In genomic region chr3:113035387-113035982, GRCh38 we compare ENCODE assay signal across 8 cellular contexts. TPM values are rescaled to one million over a fixed set of nuclear protein-coding genes. Genes with fewer than 3 reads are reported as not detected.
DNase-seq lines count a peak whose midpoint lies in the region; ATAC-seq and TF ChIP-seq lines count a peak whose summit lies in the region.

No MANE protein-coding gene starts in this region.

- ATAC-seq in HG02642 (IDR thresholded peaks at IDR 0.05; ENCODE audit: poor library complexity, unreplicated experiment) = peak; percentile 94

- peak; percentile 82 for TF ChIP-seq CTCF in AG04449 (IDR thresholded peaks at IDR 0.05; ENCODE audit: insufficient read depth, low read length, missing control alignments)
- peak; percentile 79 for TF ChIP-seq CTCF in GM10248 (IDR thresholded peaks at IDR 0.05; ENCODE audit: control extremely low read depth, extremely low read depth, low read depth, missing control alignments)
- peak; percentile 98 for TF ChIP-seq CTCF in epithelial cell of esophagus (IDR thresholded peaks at IDR 0.05; ENCODE audit: insufficient read depth, low read depth, low read length, missing control alignments)

- H3K4me3 ChIP-seq in AG04449 (ENCODE audit: low read depth, low read length) (no peak overlapping the region), epithelial cell of esophagus (ENCODE audit: low read length) (no peak overlapping the region)

- POLR2A ChIA-PET in AG04449 (lab: Yijun Ruan, JAX) (no interaction called here), GM10248 (lab: Yijun Ruan, JAX) (no interaction called here)

- CTCF ChIA-PET in AG04449 (lab: Yijun Ruan, JAX) = interaction anchor here (0.6 to 4.6 kb wide), 33 partner anchors 9 to 594 kb away, joined by 3 to 61 read pairs (median 4); partner anchors contain the start of gene SPICE1
- CTCF ChIA-PET in GM10248 (lab: Yijun Ruan, JAX) = interaction anchor here (0.8 to 4.8 kb wide), 31 partner anchors 10 to 709 kb away, joined by 3 to 44 read pairs (median 4); a partner anchor contains a TSS

- DNase-seq in AG04449 (ENCODE audit: low read depth, low spot score) (no peak), GM10248 (ENCODE audit: extremely low spot score) (peak; percentile 68), NCI-H2029 treated with DMSO at 0.1 percent for 48 hours (lab: John Stamatoyannopoulos, UW) (peak; percentile 57), UCSD-AML1 (lab: John Stamatoyannopoulos, UW; ENCODE audit: unreplicated experiment) (peak; percentile 12), epithelial cell of esophagus (ENCODE audit: low read depth) (peak; percentile 83), mucosa of gallbladder (ENCODE audit: low spot score) (peak; percentile 44), T1000 (lab: John Stamatoyannopoulos, UW) (no peak)

RNA-seq across cellular contexts. Expression of gene GTPBP8, which starts 44.7 kb away (rescaled TPM):
- total RNA-seq in mucosa of gallbladder = 17.6 TPM

Comparison
In these comparisons a context has a peak if more than half of its experiments do, and no peak if none do; other contexts are left out.
1. DNase-seq: peak in GM10248 (single experiment), NCI-H2029 treated with DMSO at 0.1 percent for 48 hours (single experiment), UCSD-AML1 (single experiment), epithelial cell of esophagus (single experiment) and mucosa of gallbladder (single experiment); none in AG04449 (single experiment) and T1000 (single experiment).
2. Peak in every context shown above with its lines, with median percentiles within 50 percentile points of each other: CTCF ChIP-seq.